ENCODE assay signal across 1 cellular context in the genomic region with DNA sequence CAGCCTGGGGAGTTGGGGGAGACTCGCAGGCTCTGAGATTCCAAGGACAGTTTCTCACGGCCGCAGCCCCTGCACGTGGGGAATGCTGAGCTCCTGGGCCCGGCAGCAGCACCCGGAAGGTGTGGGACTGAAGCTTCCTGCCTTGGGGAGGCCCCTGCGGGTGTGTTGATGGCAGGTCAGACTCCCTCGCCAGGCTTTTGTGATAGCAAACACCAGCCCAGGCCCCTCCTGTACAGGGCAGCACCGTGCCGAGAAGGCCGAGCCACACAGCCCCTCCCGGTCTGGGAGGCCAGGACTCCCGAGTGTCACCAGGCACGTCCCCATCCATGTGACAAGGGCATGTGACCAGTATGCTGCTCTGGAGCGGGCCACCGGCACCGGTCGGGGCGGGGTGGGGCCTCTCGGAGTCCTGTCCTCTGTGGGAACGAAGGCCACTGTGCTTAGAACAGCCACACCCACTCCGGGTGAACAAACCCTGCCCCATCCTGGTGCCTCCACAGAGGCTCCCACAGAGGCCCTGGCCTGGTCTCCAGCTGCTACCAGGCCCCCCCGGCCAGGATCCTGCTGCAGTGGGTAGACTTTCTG.
TF ChIP-seq lines count a peak whose summit lies in the region.

No MANE protein-coding gene starts in this region.

TF ChIP-seq in HepG2, 621 proteins besides CTCF, POLR2A, EP300 and RAD21 (continues in another document):
- TF ChIP-seq U2AF1 (optimal IDR thresholded peaks at IDR 0.05; ENCODE audit: low read depth, low read length) (peak; percentile 76), ZZZ3 (CRISPR knock-in tag; IDR thresholded peaks at IDR 0.05; ENCODE audit: borderline replicate concordance) (peak; percentile 68; the same call in 1 of the 2 replicates), GTF3A (CRISPR knock-in tag; conservative IDR thresholded peaks at IDR 0.05) (no peak), AGO1 (IDR thresholded peaks at IDR 0.05; ENCODE audit: low read depth, low read length, poor library complexity, severe bottlenecking) (no peak), CHD4 (IDR thresholded peaks at IDR 0.05; ENCODE audit: borderline replicate concordance, low read length) (no peak), ZNF549 (CRISPR knock-in tag; IDR thresholded peaks at IDR 0.05) (no peak), ZFX (CRISPR knock-in tag; IDR thresholded peaks at IDR 0.05; ENCODE audit: low read depth) (peak; percentile 95), ZNF432 (CRISPR knock-in tag; IDR thresholded peaks at IDR 0.05; ENCODE audit: borderline replicate concordance) (no peak), RXRA (CRISPR knock-in tag; IDR thresholded peaks at IDR 0.05) (peak; percentile 78), ZNF501 (CRISPR knock-in tag; IDR thresholded peaks at IDR 0.05) (peak; percentile 37; the same call in 1 of the 2 replicates), RBM39 (IDR thresholded peaks at IDR 0.05; ENCODE audit: low read depth, low read length, poor library complexity, severe bottlenecking) (no peak), ZNF746 (CRISPR knock-in tag; IDR thresholded peaks at IDR 0.05) (no peak; the same call in 1 of the 2 replicates), ZNF839 (CRISPR knock-in tag; IDR thresholded peaks at IDR 0.05; ENCODE audit: borderline replicate concordance) (no peak), ZNF749 (CRISPR knock-in tag; IDR thresholded peaks at IDR 0.05; ENCODE audit: borderline replicate concordance) (no peak), ZMYM2 (CRISPR knock-in tag; IDR thresholded peaks at IDR 0.05) (peak; percentile 85), TOE1 (CRISPR knock-in tag; IDR thresholded peaks at IDR 0.05) (no peak), SMYD3 (CRISPR knock-in tag; IDR thresholded peaks at IDR 0.05) (peak; percentile 83), REXO4 (CRISPR knock-in tag; IDR thresholded peaks at IDR 0.05; ENCODE audit: borderline replicate concordance) (no peak), CBX1 (IDR thresholded peaks at IDR 0.05; ENCODE audit: low read depth) (peak; percentile 76)
- TF ChIP-seq, protein P1, sequence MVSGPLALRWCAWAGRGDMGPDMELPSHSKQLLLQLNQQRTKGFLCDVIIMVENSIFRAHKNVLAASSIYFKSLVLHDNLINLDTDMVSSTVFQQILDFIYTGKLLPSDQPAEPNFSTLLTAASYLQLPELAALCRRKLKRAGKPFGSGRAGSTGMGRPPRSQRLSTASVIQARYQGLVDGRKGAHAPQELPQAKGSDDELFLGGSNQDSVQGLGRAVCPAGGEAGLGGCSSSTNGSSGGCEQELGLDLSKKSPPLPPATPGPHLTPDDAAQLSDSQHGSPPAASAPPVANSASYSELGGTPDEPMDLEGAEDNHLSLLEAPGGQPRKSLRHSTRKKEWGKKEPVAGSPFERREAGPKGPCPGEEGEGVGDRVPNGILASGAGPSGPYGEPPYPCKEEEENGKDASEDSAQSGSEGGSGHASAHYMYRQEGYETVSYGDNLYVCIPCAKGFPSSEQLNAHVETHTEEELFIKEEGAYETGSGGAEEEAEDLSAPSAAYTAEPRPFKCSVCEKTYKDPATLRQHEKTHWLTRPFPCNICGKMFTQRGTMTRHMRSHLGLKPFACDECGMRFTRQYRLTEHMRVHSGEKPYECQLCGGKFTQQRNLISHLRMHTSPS (CRISPR knock-in tag; IDR thresholded peaks at IDR 0.05; ENCODE audit: low read depth), result peak; percentile 86; the same call in 1 of the 2 replicates
- TF ChIP-seq, protein P2, sequence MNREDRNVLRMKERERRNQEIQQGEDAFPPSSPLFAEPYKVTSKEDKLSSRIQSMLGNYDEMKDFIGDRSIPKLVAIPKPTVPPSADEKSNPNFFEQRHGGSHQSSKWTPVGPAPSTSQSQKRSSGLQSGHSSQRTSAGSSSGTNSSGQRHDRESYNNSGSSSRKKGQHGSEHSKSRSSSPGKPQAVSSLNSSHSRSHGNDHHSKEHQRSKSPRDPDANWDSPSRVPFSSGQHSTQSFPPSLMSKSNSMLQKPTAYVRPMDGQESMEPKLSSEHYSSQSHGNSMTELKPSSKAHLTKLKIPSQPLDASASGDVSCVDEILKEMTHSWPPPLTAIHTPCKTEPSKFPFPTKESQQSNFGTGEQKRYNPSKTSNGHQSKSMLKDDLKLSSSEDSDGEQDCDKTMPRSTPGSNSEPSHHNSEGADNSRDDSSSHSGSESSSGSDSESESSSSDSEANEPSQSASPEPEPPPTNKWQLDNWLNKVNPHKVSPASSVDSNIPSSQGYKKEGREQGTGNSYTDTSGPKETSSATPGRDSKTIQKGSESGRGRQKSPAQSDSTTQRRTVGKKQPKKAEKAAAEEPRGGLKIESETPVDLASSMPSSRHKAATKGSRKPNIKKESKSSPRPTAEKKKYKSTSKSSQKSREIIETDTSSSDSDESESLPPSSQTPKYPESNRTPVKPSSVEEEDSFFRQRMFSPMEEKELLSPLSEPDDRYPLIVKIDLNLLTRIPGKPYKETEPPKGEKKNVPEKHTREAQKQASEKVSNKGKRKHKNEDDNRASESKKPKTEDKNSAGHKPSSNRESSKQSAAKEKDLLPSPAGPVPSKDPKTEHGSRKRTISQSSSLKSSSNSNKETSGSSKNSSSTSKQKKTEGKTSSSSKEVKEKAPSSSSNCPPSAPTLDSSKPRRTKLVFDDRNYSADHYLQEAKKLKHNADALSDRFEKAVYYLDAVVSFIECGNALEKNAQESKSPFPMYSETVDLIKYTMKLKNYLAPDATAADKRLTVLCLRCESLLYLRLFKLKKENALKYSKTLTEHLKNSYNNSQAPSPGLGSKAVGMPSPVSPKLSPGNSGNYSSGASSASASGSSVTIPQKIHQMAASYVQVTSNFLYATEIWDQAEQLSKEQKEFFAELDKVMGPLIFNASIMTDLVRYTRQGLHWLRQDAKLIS (CRISPR knock-in tag; IDR thresholded peaks at IDR 0.05), result no peak
- TF ChIP-seq, protein P3, sequence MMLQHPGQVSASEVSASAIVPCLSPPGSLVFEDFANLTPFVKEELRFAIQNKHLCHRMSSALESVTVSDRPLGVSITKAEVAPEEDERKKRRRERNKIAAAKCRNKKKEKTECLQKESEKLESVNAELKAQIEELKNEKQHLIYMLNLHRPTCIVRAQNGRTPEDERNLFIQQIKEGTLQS (CRISPR knock-in tag; IDR thresholded peaks at IDR 0.05), result no peak
- TF ChIP-seq, protein P4, sequence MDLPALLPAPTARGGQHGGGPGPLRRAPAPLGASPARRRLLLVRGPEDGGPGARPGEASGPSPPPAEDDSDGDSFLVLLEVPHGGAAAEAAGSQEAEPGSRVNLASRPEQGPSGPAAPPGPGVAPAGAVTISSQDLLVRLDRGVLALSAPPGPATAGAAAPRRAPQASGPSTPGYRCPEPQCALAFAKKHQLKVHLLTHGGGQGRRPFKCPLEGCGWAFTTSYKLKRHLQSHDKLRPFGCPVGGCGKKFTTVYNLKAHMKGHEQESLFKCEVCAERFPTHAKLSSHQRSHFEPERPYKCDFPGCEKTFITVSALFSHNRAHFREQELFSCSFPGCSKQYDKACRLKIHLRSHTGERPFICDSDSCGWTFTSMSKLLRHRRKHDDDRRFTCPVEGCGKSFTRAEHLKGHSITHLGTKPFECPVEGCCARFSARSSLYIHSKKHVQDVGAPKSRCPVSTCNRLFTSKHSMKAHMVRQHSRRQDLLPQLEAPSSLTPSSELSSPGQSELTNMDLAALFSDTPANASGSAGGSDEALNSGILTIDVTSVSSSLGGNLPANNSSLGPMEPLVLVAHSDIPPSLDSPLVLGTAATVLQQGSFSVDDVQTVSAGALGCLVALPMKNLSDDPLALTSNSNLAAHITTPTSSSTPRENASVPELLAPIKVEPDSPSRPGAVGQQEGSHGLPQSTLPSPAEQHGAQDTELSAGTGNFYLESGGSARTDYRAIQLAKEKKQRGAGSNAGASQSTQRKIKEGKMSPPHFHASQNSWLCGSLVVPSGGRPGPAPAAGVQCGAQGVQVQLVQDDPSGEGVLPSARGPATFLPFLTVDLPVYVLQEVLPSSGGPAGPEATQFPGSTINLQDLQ (CRISPR knock-in tag; IDR thresholded peaks at IDR 0.05), result no peak
- TF ChIP-seq, protein P5, sequence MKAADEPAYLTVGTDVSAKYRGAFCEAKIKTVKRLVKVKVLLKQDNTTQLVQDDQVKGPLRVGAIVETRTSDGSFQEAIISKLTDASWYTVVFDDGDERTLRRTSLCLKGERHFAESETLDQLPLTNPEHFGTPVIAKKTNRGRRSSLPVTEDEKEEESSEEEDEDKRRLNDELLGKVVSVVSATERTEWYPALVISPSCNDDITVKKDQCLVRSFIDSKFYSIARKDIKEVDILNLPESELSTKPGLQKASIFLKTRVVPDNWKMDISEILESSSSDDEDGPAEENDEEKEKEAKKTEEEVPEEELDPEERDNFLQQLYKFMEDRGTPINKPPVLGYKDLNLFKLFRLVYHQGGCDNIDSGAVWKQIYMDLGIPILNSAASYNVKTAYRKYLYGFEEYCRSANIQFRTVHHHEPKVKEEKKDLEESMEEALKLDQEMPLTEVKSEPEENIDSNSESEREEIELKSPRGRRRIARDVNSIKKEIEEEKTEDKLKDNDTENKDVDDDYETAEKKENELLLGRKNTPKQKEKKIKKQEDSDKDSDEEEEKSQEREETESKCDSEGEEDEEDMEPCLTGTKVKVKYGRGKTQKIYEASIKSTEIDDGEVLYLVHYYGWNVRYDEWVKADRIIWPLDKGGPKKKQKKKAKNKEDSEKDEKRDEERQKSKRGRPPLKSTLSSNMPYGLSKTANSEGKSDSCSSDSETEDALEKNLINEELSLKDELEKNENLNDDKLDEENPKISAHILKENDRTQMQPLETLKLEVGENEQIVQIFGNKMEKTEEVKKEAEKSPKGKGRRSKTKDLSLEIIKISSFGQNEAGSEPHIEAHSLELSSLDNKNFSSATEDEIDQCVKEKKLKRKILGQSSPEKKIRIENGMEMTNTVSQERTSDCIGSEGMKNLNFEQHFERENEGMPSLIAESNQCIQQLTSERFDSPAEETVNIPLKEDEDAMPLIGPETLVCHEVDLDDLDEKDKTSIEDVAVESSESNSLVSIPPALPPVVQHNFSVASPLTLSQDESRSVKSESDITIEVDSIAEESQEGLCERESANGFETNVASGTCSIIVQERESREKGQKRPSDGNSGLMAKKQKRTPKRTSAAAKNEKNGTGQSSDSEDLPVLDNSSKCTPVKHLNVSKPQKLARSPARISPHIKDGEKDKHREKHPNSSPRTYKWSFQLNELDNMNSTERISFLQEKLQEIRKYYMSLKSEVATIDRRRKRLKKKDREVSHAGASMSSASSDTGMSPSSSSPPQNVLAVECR (CRISPR knock-in tag; IDR thresholded peaks at IDR 0.05; ENCODE audit: borderline replicate concordance), result peak; percentile 79; the same call in 1 of the 2 replicates
- TF ChIP-seq, protein P6, sequence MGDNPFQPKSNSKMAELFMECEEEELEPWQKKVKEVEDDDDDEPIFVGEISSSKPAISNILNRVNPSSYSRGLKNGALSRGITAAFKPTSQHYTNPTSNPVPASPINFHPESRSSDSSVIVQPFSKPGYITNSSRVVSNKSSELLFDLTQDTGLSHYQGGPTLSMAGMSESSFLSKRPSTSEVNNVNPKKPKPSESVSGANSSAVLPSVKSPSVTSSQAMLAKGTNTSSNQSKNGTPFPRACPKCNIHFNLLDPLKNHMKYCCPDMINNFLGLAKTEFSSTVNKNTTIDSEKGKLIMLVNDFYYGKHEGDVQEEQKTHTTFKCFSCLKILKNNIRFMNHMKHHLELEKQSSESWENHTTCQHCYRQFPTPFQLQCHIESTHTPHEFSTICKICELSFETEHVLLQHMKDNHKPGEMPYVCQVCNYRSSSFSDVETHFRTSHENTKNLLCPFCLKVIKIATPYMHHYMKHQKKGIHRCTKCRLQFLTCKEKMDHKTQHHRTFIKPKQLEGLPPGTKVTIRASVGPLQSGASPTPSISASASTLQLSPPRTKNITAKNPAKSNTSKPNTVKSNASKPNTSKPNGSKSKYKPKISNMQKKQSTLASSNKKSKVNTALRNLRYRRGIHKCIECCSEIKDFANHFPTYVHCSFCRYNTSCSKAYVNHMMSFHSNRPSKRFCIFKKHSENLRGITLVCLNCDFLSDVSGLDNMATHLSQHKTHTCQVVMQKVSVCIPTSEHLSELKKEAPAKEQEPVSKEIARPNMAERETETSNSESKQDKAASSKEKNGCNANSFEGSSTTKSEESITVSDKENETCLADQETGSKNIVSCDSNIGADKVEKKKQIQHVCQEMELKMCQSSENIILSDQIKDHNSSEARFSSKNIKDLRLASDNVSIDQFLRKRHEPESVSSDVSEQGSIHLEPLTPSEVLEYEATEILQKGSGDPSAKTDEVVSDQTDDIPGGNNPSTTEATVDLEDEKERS (CRISPR knock-in tag; IDR thresholded peaks at IDR 0.05), result no peak; the same call in 1 of the 2 replicates
- TF ChIP-seq, protein P7, sequence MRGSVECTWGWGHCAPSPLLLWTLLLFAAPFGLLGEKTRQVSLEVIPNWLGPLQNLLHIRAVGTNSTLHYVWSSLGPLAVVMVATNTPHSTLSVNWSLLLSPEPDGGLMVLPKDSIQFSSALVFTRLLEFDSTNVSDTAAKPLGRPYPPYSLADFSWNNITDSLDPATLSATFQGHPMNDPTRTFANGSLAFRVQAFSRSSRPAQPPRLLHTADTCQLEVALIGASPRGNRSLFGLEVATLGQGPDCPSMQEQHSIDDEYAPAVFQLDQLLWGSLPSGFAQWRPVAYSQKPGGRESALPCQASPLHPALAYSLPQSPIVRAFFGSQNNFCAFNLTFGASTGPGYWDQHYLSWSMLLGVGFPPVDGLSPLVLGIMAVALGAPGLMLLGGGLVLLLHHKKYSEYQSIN (CRISPR knock-in tag; IDR thresholded peaks at IDR 0.05; ENCODE audit: borderline replicate concordance), result no peak
- TF ChIP-seq, protein P8, sequence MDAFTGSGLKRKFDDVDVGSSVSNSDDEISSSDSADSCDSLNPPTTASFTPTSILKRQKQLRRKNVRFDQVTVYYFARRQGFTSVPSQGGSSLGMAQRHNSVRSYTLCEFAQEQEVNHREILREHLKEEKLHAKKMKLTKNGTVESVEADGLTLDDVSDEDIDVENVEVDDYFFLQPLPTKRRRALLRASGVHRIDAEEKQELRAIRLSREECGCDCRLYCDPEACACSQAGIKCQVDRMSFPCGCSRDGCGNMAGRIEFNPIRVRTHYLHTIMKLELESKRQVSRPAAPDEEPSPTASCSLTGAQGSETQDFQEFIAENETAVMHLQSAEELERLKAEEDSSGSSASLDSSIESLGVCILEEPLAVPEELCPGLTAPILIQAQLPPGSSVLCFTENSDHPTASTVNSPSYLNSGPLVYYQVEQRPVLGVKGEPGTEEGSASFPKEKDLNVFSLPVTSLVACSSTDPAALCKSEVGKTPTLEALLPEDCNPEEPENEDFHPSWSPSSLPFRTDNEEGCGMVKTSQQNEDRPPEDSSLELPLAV (CRISPR knock-in tag; conservative IDR thresholded peaks at IDR 0.05; ENCODE audit: low read depth), result no peak
